1 cellular context compared by ENCODE assay signal in the genomic region with DNA sequence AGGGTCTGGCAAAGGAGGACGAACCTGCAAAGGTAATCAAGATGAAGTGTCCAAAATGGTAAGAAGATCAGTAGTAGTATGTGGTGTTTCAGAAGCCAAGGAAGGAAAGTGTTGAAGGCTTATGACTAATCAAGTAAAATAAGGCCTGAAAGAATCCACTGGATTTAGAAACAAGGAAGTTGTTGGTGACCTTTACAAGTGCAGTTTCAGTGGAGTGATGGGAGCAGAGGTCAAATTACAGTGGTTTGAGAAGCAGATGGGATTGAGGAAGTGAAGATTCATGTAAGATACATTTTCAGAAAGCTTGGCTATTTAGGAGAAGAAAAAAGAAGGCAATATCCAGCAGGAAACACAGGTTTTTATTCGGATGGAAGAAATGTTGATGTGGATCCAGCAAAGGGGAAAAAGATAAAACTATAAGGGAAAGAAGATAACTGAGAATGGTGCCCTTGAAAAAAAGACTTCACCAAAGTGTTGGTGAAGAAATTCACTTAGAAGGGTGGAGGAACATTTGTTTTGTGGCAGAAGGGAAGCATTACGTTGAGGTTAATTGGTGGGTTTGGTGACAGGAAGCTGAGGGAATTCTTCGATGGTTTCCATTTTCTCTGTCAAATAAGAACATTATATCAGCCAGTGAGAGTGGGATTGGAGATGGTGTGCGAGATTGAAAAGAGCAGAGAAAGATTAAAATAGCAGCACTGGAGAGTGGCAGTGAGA.
TF ChIP-seq lines count a peak whose summit lies in the region.

No MANE protein-coding gene starts in this region.

TF ChIP-seq in K562, 482 proteins besides CTCF, POLR2A, EP300 and RAD21 (continued from another document and continues in another):
- TF ChIP-seq, protein P1, sequence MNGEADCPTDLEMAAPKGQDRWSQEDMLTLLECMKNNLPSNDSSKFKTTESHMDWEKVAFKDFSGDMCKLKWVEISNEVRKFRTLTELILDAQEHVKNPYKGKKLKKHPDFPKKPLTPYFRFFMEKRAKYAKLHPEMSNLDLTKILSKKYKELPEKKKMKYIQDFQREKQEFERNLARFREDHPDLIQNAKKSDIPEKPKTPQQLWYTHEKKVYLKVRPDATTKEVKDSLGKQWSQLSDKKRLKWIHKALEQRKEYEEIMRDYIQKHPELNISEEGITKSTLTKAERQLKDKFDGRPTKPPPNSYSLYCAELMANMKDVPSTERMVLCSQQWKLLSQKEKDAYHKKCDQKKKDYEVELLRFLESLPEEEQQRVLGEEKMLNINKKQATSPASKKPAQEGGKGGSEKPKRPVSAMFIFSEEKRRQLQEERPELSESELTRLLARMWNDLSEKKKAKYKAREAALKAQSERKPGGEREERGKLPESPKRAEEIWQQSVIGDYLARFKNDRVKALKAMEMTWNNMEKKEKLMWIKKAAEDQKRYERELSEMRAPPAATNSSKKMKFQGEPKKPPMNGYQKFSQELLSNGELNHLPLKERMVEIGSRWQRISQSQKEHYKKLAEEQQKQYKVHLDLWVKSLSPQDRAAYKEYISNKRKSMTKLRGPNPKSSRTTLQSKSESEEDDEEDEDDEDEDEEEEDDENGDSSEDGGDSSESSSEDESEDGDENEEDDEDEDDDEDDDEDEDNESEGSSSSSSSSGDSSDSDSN (IDR thresholded peaks at IDR 0.05; ENCODE audit: borderline replicate concordance in 1 of 2, low read depth in 2 of 2, low read length in 2 of 2) = no peak
- TF ChIP-seq, protein P2, sequence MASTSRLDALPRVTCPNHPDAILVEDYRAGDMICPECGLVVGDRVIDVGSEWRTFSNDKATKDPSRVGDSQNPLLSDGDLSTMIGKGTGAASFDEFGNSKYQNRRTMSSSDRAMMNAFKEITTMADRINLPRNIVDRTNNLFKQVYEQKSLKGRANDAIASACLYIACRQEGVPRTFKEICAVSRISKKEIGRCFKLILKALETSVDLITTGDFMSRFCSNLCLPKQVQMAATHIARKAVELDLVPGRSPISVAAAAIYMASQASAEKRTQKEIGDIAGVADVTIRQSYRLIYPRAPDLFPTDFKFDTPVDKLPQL (IDR thresholded peaks at IDR 0.05; ENCODE audit: extremely low read depth, insufficient read length) = no peak
- TF ChIP-seq JUND (IDR thresholded peaks at IDR 0.05; ENCODE audit: borderline replicate concordance, low read depth, low read length) = peak; percentile 64; the same call in 1 of the 2 replicates
- TF ChIP-seq JUND (tag; IDR thresholded peaks at IDR 0.05; ENCODE audit: borderline replicate concordance, low read depth, low read length) = peak; percentile 32; the same call in 2 of the 3 replicates
- TF ChIP-seq, protein P3, sequence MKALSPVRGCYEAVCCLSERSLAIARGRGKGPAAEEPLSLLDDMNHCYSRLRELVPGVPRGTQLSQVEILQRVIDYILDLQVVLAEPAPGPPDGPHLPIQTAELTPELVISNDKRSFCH (CRISPR knock-in tag; IDR thresholded peaks at IDR 0.05) = no peak
- TF ChIP-seq, protein P3 (tag; IDR thresholded peaks at IDR 0.05) = peak; percentile 95
- TF ChIP-seq, protein P4, sequence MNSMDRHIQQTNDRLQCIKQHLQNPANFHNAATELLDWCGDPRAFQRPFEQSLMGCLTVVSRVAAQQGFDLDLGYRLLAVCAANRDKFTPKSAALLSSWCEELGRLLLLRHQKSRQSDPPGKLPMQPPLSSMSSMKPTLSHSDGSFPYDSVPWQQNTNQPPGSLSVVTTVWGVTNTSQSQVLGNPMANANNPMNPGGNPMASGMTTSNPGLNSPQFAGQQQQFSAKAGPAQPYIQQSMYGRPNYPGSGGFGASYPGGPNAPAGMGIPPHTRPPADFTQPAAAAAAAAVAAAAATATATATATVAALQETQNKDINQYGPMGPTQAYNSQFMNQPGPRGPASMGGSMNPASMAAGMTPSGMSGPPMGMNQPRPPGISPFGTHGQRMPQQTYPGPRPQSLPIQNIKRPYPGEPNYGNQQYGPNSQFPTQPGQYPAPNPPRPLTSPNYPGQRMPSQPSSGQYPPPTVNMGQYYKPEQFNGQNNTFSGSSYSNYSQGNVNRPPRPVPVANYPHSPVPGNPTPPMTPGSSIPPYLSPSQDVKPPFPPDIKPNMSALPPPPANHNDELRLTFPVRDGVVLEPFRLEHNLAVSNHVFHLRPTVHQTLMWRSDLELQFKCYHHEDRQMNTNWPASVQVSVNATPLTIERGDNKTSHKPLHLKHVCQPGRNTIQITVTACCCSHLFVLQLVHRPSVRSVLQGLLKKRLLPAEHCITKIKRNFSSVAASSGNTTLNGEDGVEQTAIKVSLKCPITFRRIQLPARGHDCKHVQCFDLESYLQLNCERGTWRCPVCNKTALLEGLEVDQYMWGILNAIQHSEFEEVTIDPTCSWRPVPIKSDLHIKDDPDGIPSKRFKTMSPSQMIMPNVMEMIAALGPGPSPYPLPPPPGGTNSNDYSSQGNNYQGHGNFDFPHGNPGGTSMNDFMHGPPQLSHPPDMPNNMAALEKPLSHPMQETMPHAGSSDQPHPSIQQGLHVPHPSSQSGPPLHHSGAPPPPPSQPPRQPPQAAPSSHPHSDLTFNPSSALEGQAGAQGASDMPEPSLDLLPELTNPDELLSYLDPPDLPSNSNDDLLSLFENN (IDR thresholded peaks at IDR 0.05; ENCODE audit: low read depth in 2 of 2, low read length in 2 of 2) = peak in 1 of 2 experiments; percentile 19; a peak in 1 of 4 replicates
- TF ChIP-seq, protein P5, sequence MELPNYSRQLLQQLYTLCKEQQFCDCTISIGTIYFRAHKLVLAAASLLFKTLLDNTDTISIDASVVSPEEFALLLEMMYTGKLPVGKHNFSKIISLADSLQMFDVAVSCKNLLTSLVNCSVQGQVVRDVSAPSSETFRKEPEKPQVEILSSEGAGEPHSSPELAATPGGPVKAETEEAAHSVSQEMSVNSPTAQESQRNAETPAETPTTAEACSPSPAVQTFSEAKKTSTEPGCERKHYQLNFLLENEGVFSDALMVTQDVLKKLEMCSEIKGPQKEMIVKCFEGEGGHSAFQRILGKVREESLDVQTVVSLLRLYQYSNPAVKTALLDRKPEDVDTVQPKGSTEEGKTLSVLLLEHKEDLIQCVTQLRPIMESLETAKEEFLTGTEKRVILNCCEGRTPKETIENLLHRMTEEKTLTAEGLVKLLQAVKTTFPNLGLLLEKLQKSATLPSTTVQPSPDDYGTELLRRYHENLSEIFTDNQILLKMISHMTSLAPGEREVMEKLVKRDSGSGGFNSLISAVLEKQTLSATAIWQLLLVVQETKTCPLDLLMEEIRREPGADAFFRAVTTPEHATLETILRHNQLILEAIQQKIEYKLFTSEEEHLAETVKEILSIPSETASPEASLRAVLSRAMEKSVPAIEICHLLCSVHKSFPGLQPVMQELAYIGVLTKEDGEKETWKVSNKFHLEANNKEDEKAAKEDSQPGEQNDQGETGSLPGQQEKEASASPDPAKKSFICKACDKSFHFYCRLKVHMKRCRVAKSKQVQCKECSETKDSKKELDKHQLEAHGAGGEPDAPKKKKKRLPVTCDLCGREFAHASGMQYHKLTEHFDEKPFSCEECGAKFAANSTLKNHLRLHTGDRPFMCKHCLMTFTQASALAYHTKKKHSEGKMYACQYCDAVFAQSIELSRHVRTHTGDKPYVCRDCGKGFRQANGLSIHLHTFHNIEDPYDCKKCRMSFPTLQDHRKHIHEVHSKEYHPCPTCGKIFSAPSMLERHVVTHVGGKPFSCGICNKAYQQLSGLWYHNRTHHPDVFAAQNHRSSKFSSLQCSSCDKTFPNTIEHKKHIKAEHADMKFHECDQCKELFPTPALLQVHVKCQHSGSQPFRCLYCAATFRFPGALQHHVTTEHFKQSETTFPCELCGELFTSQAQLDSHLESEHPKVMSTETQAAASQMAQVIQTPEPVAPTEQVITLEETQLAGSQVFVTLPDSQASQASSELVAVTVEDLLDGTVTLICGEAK (IDR thresholded peaks at IDR 0.05) = 0 out of 2 replicates have a peak, but pooled peaks have one; percentile 30
- TF ChIP-seq, protein P5 (CRISPR knock-in tag; IDR thresholded peaks at IDR 0.05) = no peak
- TF ChIP-seq PHB2 (IDR thresholded peaks at IDR 0.05; ENCODE audit: low read depth) = no peak
- TF ChIP-seq, protein P6, sequence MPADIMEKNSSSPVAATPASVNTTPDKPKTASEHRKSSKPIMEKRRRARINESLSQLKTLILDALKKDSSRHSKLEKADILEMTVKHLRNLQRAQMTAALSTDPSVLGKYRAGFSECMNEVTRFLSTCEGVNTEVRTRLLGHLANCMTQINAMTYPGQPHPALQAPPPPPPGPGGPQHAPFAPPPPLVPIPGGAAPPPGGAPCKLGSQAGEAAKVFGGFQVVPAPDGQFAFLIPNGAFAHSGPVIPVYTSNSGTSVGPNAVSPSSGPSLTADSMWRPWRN (IDR thresholded peaks at IDR 0.05; ENCODE audit: low read depth) = peak; percentile 83
- TF ChIP-seq, protein P7, sequence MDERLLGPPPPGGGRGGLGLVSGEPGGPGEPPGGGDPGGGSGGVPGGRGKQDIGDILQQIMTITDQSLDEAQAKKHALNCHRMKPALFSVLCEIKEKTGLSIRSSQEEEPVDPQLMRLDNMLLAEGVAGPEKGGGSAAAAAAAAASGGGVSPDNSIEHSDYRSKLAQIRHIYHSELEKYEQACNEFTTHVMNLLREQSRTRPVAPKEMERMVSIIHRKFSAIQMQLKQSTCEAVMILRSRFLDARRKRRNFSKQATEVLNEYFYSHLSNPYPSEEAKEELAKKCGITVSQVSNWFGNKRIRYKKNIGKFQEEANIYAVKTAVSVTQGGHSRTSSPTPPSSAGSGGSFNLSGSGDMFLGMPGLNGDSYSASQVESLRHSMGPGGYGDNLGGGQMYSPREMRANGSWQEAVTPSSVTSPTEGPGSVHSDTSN (CRISPR knock-in tag; IDR thresholded peaks at IDR 0.05; ENCODE audit: low read depth) = no peak
- TF ChIP-seq, protein P7 (tag; conservative IDR thresholded peaks at IDR 0.05; ENCODE audit: low read depth) = peak; percentile 80
- no peak for TF ChIP-seq JUNB (CRISPR knock-in tag; conservative IDR thresholded peaks at IDR 0.05)
- no peak for TF ChIP-seq HCFC1 (IDR thresholded peaks at IDR 0.05; ENCODE audit: low read depth, low read length)
- no peak for TF ChIP-seq ZNF165 (CRISPR knock-in tag; IDR thresholded peaks at IDR 0.05; ENCODE audit: borderline replicate concordance)
- TF ChIP-seq, protein P8, sequence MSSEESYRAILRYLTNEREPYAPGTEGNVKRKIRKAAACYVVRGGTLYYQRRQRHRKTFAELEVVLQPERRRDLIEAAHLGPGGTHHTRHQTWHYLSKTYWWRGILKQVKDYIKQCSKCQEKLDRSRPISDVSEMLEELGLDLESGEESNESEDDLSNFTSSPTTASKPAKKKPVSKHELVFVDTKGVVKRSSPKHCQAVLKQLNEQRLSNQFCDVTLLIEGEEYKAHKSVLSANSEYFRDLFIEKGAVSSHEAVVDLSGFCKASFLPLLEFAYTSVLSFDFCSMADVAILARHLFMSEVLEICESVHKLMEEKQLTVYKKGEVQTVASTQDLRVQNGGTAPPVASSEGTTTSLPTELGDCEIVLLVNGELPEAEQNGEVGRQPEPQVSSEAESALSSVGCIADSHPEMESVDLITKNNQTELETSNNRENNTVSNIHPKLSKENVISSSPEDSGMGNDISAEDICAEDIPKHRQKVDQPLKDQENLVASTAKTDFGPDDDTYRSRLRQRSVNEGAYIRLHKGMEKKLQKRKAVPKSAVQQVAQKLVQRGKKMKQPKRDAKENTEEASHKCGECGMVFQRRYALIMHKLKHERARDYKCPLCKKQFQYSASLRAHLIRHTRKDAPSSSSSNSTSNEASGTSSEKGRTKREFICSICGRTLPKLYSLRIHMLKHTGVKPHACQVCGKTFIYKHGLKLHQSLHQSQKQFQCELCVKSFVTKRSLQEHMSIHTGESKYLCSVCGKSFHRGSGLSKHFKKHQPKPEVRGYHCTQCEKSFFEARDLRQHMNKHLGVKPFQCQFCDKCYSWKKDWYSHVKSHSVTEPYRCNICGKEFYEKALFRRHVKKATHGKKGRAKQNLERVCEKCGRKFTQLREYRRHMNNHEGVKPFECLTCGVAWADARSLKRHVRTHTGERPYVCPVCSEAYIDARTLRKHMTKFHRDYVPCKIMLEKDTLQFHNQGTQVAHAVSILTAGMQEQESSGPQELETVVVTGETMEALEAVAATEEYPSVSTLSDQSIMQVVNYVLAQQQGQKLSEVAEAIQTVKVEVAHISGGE (CRISPR knock-in tag; IDR thresholded peaks at IDR 0.05) = no peak
- TF ChIP-seq NUFIP1 (IDR thresholded peaks at IDR 0.05; ENCODE audit: partially characterized antibody) = no peak
- TF ChIP-seq TBL1XR1 (IDR thresholded peaks at IDR 0.05; ENCODE audit: low read length in 2 of 2) = peak in 1 of 2 experiments; percentile 55; a peak in 1 of 4 replicates
- TF ChIP-seq ZNF282 (CRISPR knock-in tag; IDR thresholded peaks at IDR 0.05) = no peak
- TF ChIP-seq SIX5 (IDR thresholded peaks at IDR 0.05; ENCODE audit: borderline replicate concordance in 1 of 2, insufficient read depth in 1 of 2, low read depth in 1 of 2, low read length in 2 of 2) = no peak
- TF ChIP-seq DDX20 (tag; IDR thresholded peaks at IDR 0.05; ENCODE audit: low read depth) = no peak
- no peak for TF ChIP-seq FOXA3 (CRISPR knock-in tag; conservative IDR thresholded peaks at IDR 0.05 in 1 of 2, IDR thresholded peaks at IDR 0.05 in 1 of 2)
- no peak for TF ChIP-seq RBM34 (IDR thresholded peaks at IDR 0.05; ENCODE audit: borderline replicate concordance, insufficient read depth, low read length)
- no peak for TF ChIP-seq POLR2G (IDR thresholded peaks at IDR 0.05; ENCODE audit: low read depth, low read length)
- TF ChIP-seq XRCC4 (IDR thresholded peaks at IDR 0.05; ENCODE audit: extremely low read depth, insufficient read depth, insufficient read length) = no peak
